ENCODE assay signal across 9 cellular contexts in genomic region chr1:21865943-21866628, GRCh38. TPM values are rescaled to one million over a fixed set of nuclear protein-coding genes. Genes with fewer than 3 reads are reported as not detected.
DNase-seq lines count a peak whose midpoint lies in the region; ATAC-seq, FAIRE-seq and TF ChIP-seq lines count a peak whose summit lies in the region.
"Had no signal": no experiment of that assay in that cellular context is flagged by ENCODE, and none has a peak within 500 bp of the region (broad histone marks: within the 10 kb centered on the region; RNA-seq: fewer than 3 reads in every experiment).

No MANE protein-coding gene starts in this region.

- H3K27ac Mint-ChIP-seq in stimulated activated memory B cell treated with anti-CD40 and anti-IgM and Interleukin-4, amounts not matched to agents 10 μg/mL and 1 μg/mL and 100 μg/mL, for 72 hours: peak overlapping the region; percentile 86

- POLR2A ChIA-PET in HepG2 (lab: Yijun Ruan, JAX): no interaction called here

- no peaks in the 10 kb centered on the region; the same call in 1 of the 2 replicates for H4K20me1 ChIP-seq in HepG2 (ENCODE audit: insufficient read depth, low read length)

- no TSS peak for BruUV-seq in HepG2 (replicated peaks; lab: Mats Ljungman, UMichigan)

- H3K4me1 Mint-ChIP-seq in stimulated activated memory B cell treated with anti-CD40 and anti-IgM and Interleukin-4, amounts not matched to agents 10 μg/mL and 1 μg/mL and 100 μg/mL, for 72 hours: peaks cover 23% of the 10 kb centered on the region

- FAIRE-seq in HepG2 (lab: Jason Lieb, UNC): peak; percentile 60
- FAIRE-seq: TTC549 had no signal

- H3K4me3 ChIP-seq in HepG2 (replicated peaks in 1 of 3; ENCODE audit: insufficient read depth in 1 of 3, low read depth in 2 of 3, low read length in 3 of 3) (no peak overlapping the region), right lobe of liver (no peak overlapping the region), SJCRH30 (no peak overlapping the region)

- CTCF ChIA-PET in HepG2 (lab: Yijun Ruan, JAX; ENCODE audit: low intra/inter-chr PET ratio, low total read pairs): no interaction called here

- TF ChIP-seq POLR2A in HepG2 (IDR thresholded peaks at IDR 0.05; ENCODE audit: insufficient read depth in 1 of 2, low read depth in 2 of 2, low read length in 2 of 2) (no peak), right lobe of liver (IDR thresholded peaks at IDR 0.05) (no peak)

- H3K4me1 ChIP-seq in HepG2 (ENCODE audit: insufficient read depth, low read length) (peaks cover 45% of the 10 kb centered on the region), right lobe of liver (no peaks in the 10 kb centered on the region), SJCRH30 (peaks cover 43% of the 10 kb centered on the region)

- no peak overlapping the region for H2AFZ ChIP-seq in HepG2 (ENCODE audit: low read length)

- H3K4me2 ChIP-seq in HepG2 (ENCODE audit: low read depth, low read length): no peak overlapping the region

- TF ChIP-seq CTCF in HepG2 (CRISPR knock-in tag; IDR thresholded peaks at IDR 0.05) (no peak; the same call in 1 of the 2 replicates), right lobe of liver (IDR thresholded peaks at IDR 0.05) (no peak)

- H3K36me3 Mint-ChIP-seq in stimulated activated memory B cell treated with anti-CD40 and anti-IgM and Interleukin-4, amounts not matched to agents 10 μg/mL and 1 μg/mL and 100 μg/mL, for 72 hours: no peaks in the 10 kb centered on the region

- intact Hi-C loops in HepG2 (cut with micrococcal nuclease; ENCODE audit: unreplicated experiment): no loop called here
- intact Hi-C loops in right lobe of liver (cut with DNase I): no loop called here

- no peaks in the 10 kb centered on the region for H3K9me3 ChIP-seq in HepG2 (ENCODE audit: low read length)
- H3K9me3 ChIP-seq in right lobe of liver: no peaks in the 10 kb centered on the region
- H3K9me3 ChIP-seq in SJCRH30 (replicated peaks): no peaks in the 10 kb centered on the region

- DNase-seq in HepG2 (ENCODE audit: low spot score): peak; percentile 48
- no peak for DNase-seq in right lobe of liver
- DNase-seq in SJCRH30: peak; percentile 69 to 77
- no peak for DNase-seq in T-helper 2 cell
- DNase-seq in effector CD8-positive, alpha-beta T cell (lab: John Stamatoyannopoulos, UW): no peak
- no peak for DNase-seq in Ammon's horn (ENCODE audit: low spot score)

- no peak for TF ChIP-seq EP300 in HepG2 (IDR thresholded peaks at IDR 0.05; ENCODE audit: low read depth in 2 of 2, low read length in 2 of 2)
- TF ChIP-seq EP300 in HepG2 (CRISPR knock-in tag; IDR thresholded peaks at IDR 0.05; ENCODE audit: borderline replicate concordance): no peak

- no peak for TF ChIP-seq RAD21 in HepG2 (CRISPR knock-in tag; IDR thresholded peaks at IDR 0.05)

- no peaks in the 10 kb centered on the region for H3K9me3 Mint-ChIP-seq in stimulated activated memory B cell treated with anti-CD40 and anti-IgM and Interleukin-4, amounts not matched to agents 10 μg/mL and 1 μg/mL and 100 μg/mL, for 72 hours

- in situ Hi-C loops in HepG2 (cut with HindIII; ENCODE audit: extremely low pct_ligation_motif_present, low pct_unique_long_range_greater_than_20kb): no loop called here

- no peak overlapping the region for H3K27ac ChIP-seq in HepG2 (ENCODE audit: extremely low read length, insufficient read depth, low read length)
- H3K27ac ChIP-seq in right lobe of liver: no peak overlapping the region
- peak overlapping the region; percentile 43 for H3K27ac ChIP-seq in SJCRH30

- peaks cover 9 to 28% of the 10 kb centered on the region in 2 experiments; a peak in 3 of 5 replicates for H3K36me3 ChIP-seq in HepG2 (replicated peaks in 1 of 2; ENCODE audit: control insufficient read depth in 1 of 2, insufficient read depth in 2 of 2, low read length in 2 of 2)
- no peaks in the 10 kb centered on the region for H3K36me3 ChIP-seq in right lobe of liver
- peaks cover 74% of the 10 kb centered on the region for H3K36me3 ChIP-seq in SJCRH30

- no peaks in the 10 kb centered on the region for H3K27me3 Mint-ChIP-seq in stimulated activated memory B cell treated with anti-CD40 and anti-IgM and Interleukin-4, amounts not matched to agents 10 μg/mL and 1 μg/mL and 100 μg/mL, for 72 hours

- H3K27me3 ChIP-seq in HepG2 (ENCODE audit: control insufficient read depth in 1 of 2, insufficient read depth in 2 of 2, low read length in 2 of 2) (no peaks in the 10 kb centered on the region), right lobe of liver (no peaks in the 10 kb centered on the region), SJCRH30 (no peaks in the 10 kb centered on the region)

- H3K4me3 Mint-ChIP-seq in stimulated activated memory B cell treated with anti-CD40 and anti-IgM and Interleukin-4, amounts not matched to agents 10 μg/mL and 1 μg/mL and 100 μg/mL, for 72 hours: no peak overlapping the region

- H3K79me2 ChIP-seq in HepG2 (ENCODE audit: insufficient read depth, low read length): no peaks in the 10 kb centered on the region

- ATAC-seq in HepG2: peak; percentile 45
- ATAC-seq in right lobe of liver: no peak
- ATAC-seq in HG03159 (IDR thresholded peaks at IDR 0.05; ENCODE audit: unreplicated experiment): peak; percentile 73
- peak; percentile 87 for ATAC-seq in stimulated activated memory B cell treated with anti-CD40 and anti-IgM and Interleukin-4, amounts not matched to agents 10 μg/mL and 1 μg/mL and 100 μg/mL, for 72 hours

- H3K9ac ChIP-seq in HepG2 (ENCODE audit: insufficient read depth, low read depth, low read length): no peak overlapping the region

- 48% methylated on average over 7 of the region's 10 CpGs for WGBS in HepG2 (ENCODE audit: low lambda C conversion rate)
- WGBS in right lobe of liver (ENCODE audit: insufficient coverage, low coverage, low lambda C conversion rate, missing lambda C conversion rate): 50% methylated on average over 1 of the region's 10 CpGs

TF ChIP-seq in HepG2, 621 proteins besides CTCF, POLR2A, EP300 and RAD21:
- no peak for TF ChIP-seq MLLT10 (CRISPR knock-in tag; IDR thresholded peaks at IDR 0.05)
- TF ChIP-seq STAG1 (CRISPR knock-in tag; IDR thresholded peaks at IDR 0.05): peak; percentile 15; the same call in 1 of the 2 replicates
- no peak for TF ChIP-seq TCF12 (IDR thresholded peaks at IDR 0.05)
- TF ChIP-seq TCF12 (CRISPR knock-in tag; IDR thresholded peaks at IDR 0.05): no peak
- no peak for TF ChIP-seq THYN1 (CRISPR knock-in tag; IDR thresholded peaks at IDR 0.05; ENCODE audit: borderline replicate concordance, low read depth)
- TF ChIP-seq ZNF83 (CRISPR knock-in tag; IDR thresholded peaks at IDR 0.05; ENCODE audit: borderline replicate concordance): no peak
- TF ChIP-seq ZNF101 (CRISPR knock-in tag; IDR thresholded peaks at IDR 0.05; ENCODE audit: borderline replicate concordance, low read depth): no peak
- no peak for TF ChIP-seq TEAD2 (CRISPR knock-in tag; IDR thresholded peaks at IDR 0.05)
- no peak for TF ChIP-seq ZNF44 (CRISPR knock-in tag; IDR thresholded peaks at IDR 0.05)
- TF ChIP-seq ZBTB21 (CRISPR knock-in tag; IDR thresholded peaks at IDR 0.05): no peak
- no peak for TF ChIP-seq POLR2AphosphoS5 (IDR thresholded peaks at IDR 0.05; ENCODE audit: low read depth, low read length)
- TF ChIP-seq ZNF205 (CRISPR knock-in tag; IDR thresholded peaks at IDR 0.05): no peak
- peak; percentile 76 for TF ChIP-seq BCL6 (CRISPR knock-in tag; IDR thresholded peaks at IDR 0.05)
- TF ChIP-seq MED8 (CRISPR knock-in tag; IDR thresholded peaks at IDR 0.05; ENCODE audit: insufficient replicate concordance): no peak
- TF ChIP-seq POLR2G (IDR thresholded peaks at IDR 0.05; ENCODE audit: low read depth, low read length): no peak
- no peak for TF ChIP-seq BRD4 (CRISPR knock-in tag; IDR thresholded peaks at IDR 0.05)
- TF ChIP-seq ZNF792 (CRISPR knock-in tag; IDR thresholded peaks at IDR 0.05): no peak

RNA-seq across cellular contexts. Expression of gene LDLRAD2, which starts 54.0 kb away (rescaled TPM):
- not detected in 2 replicates for total RNA-seq in HepG2 (2016; rRNA removed; fragmentation: Illumina TruSeq; extraction: Trizol)
- not detected in 2 replicates for total RNA-seq in HepG2 (2016; cell fraction: cytosol; rRNA removed; fragmentation: Illumina TruSeq; extraction: Trizol; ENCODE audit: low read depth)
- total RNA-seq in HepG2 (2016; cell fraction: insoluble cytoplasmic fraction; rRNA removed; fragmentation: Illumina TruSeq; extraction: Trizol): not detected in 2 replicates
- total RNA-seq in HepG2 (2016; cell fraction: membrane; rRNA removed; fragmentation: Illumina TruSeq; extraction: Trizol): not detected in 2 replicates
- not detected in 2 replicates for total RNA-seq in HepG2 (2016; cell fraction: nucleus; rRNA removed; fragmentation: Illumina TruSeq; extraction: Trizol)
- polyA plus RNA-seq in HepG2 (2011; rRNA removed): not detected in 2 replicates
- polyA plus RNA-seq in HepG2 (2011; cell fraction: cytosol; rRNA removed): not detected in 2 replicates
- polyA plus RNA-seq in HepG2 (2011; cell fraction: nucleus; rRNA removed): 0.03 TPM in 1 of 2 replicates, not detected in the other
- polyA plus RNA-seq in HepG2 (2012): 3.5 and 4.3 TPM in 2 replicates
- polyA plus RNA-seq in HepG2 (2016; cell fraction: cytosol; fragmentation: Illumina TruSeq; extraction: Trizol; ENCODE audit: low read depth): not detected in 2 replicates
- polyA plus RNA-seq in HepG2 (2016; cell fraction: insoluble cytoplasmic fraction; fragmentation: Illumina TruSeq; extraction: Trizol; ENCODE audit: low read depth): not detected in 2 replicates
- polyA plus RNA-seq in HepG2 (2016; cell fraction: membrane; fragmentation: Illumina TruSeq; extraction: Trizol; ENCODE audit: low read depth): not detected in 2 replicates
- polyA plus RNA-seq in HepG2 (2016; cell fraction: nucleus; fragmentation: Illumina TruSeq; extraction: Trizol; ENCODE audit: insufficient read depth, low read depth): not detected in 2 replicates
- not detected in 2 replicates for polyA minus RNA-seq in HepG2 (2011; rRNA and poly(A)+ RNA removed; ENCODE audit: low replicate concordance)
- not detected in 2 replicates for polyA minus RNA-seq in HepG2 (2011; cell fraction: cytosol; rRNA and poly(A)+ RNA removed)
- polyA minus RNA-seq in HepG2 (2011; cell fraction: nucleus; rRNA and poly(A)+ RNA removed): not detected in 2 replicates
- total RNA-seq in right lobe of liver: not detected
- total RNA-seq in SJCRH30 (2014; rRNA removed; shearing (Covaris generic)): 0.04 TPM in 1 of 2 replicates, not detected in the other

Comparison
In these comparisons a context has a peak if more than half of its experiments do, and no peak if none do; other contexts are left out.
1. ATAC-seq: peak in HepG2 (single experiment), HG03159 (single experiment) and stimulated activated memory B cell treated with anti-CD40 and anti-IgM and Interleukin-4, amounts not matched to agents 10 μg/mL and 1 μg/mL and 100 μg/mL, for 72 hours (single experiment); none in right lobe of liver (0 of 4).
2. DNase-seq: peak in HepG2 (single experiment) and SJCRH30 (2 of 2); none in right lobe of liver (0 of 3), T-helper 2 cell (0 of 5), effector CD8-positive, alpha-beta T cell (single experiment) and Ammon's horn (single experiment).